28 cellular contexts compared by ENCODE assay signal in the genomic region with DNA sequence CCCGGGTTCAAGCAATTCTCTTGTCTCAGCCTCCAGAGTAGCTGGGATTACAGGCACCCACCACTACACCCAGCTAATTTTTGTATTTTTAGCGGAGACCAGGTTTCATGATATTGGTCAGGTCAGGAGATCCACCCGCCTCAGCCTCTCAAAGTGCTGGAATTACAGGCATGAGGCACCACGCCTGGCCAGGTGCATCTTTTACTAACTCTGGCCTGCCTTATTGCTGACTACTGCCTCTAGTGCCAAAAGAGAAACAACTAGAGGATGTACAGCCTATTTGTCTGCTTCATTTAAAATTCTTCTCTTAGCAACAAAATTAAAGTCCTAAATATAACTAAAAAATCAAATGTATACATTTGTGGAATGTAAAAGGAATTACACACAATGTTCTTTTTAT.
A peak's percentile ranks its signal among the peaks of the same experiment; 100 is the strongest.
DNase-seq lines count a peak whose midpoint lies in the region; ATAC-seq and TF ChIP-seq lines count a peak whose summit lies in the region.
"Had no signal": no experiment of that assay in that cellular context is flagged by ENCODE, and none has a peak within 500 bp of the region (broad histone marks: within the 10 kb centered on the region; RNA-seq: fewer than 3 reads in every experiment).

No MANE protein-coding gene starts in this region.

- TF ChIP-seq RAD21 in SK-N-SH (IDR thresholded peaks at IDR 0.05; ENCODE audit: low read length), result no peak

- H3K79me2 ChIP-seq in SK-N-SH (ENCODE audit: insufficient read depth), result peaks cover 57% of the 10 kb centered on the region
- H3K79me2 ChIP-seq in OCI-LY1 (ENCODE audit: insufficient read depth, low read length), result no peaks in the 10 kb centered on the region
- no peaks in the 10 kb centered on the region for H3K79me2 ChIP-seq in trophoblast cell (ENCODE audit: control insufficient read depth, insufficient read depth, low read length, poor library complexity)

- H3F3A ChIP-seq in SK-N-SH (replicated peaks; ENCODE audit: insufficient read depth), result peaks cover 4% of the 10 kb centered on the region
- H3F3A ChIP-seq in OCI-LY1 (ENCODE audit: insufficient read depth, low read length), result no peaks in the 10 kb centered on the region

- H3K4me1 ChIP-seq in SK-N-SH (ENCODE audit: control insufficient read depth in 1 of 2, insufficient read depth in 2 of 2, low read depth in 1 of 2, low read length in 1 of 2) (peaks cover 3 to 7% of the 10 kb centered on the region in 2 experiments; a peak in 3 of 4 replicates), OCI-LY1 (ENCODE audit: insufficient read depth, low read length, severe bottlenecking) (no peaks in the 10 kb centered on the region), trophoblast cell (ENCODE audit: control insufficient read depth in 1 of 2, insufficient read depth in 2 of 2, low read length in 2 of 2) (no peaks in the 10 kb centered on the region)

- DNase-seq in SK-N-SH (no peak), chondrocyte (ENCODE audit: low spot score) (no peak), trophoblast cell (peak; percentile 14 to 49), NCI-H1436 treated with DMSO at 0.1 percent for 48 hours (lab: John Stamatoyannopoulos, UW) (no peak), CD14-positive monocyte (ENCODE audit: low spot score) (no peak), brain microvascular endothelial cell (no peak)
- DNase-seq: activated CD4-positive, alpha-beta T cell treated with anti-CD3 and anti-CD28 coated beads, Interleukin-2, amount 10 ng/mL, durations not matched to agents 7 days and 5 days; activated gamma-delta T cell; activated T-cell treated with anti-CD3 and anti-CD28 coated beads, Interleukin-2, amount 50 U/mL, for 24 hours; AML-193; CD8-positive, alpha-beta T cell; central memory CD4-positive, alpha-beta T cell; DMS153; GF-D8; kidney; lower lobe of right lung; MV-4-11; NCI-H146; NCI-H524; retina had no signal

- in situ Hi-C loops in brain microvascular endothelial cell (cut with HindIII; ENCODE audit: low pct_ligation_motif_present, low sequenced_read_pairs), result no loop called here

- H4K20me1 ChIP-seq in SK-N-SH (ENCODE audit: insufficient read depth) (no peaks in the 10 kb centered on the region; the same call in 1 of the 2 replicates), OCI-LY1 (ENCODE audit: insufficient read depth, low read length) (no peaks in the 10 kb centered on the region)

- intact Hi-C loops in CD14-positive monocyte (cut with micrococcal nuclease), result no loop called here

- H3K9me3 ChIP-seq in SK-N-SH, result no peaks in the 10 kb centered on the region
- H3K9me3 ChIP-seq in OCI-LY1 (ENCODE audit: low read length), result no peaks in the 10 kb centered on the region
- no peaks in the 10 kb centered on the region for H3K9me3 ChIP-seq in trophoblast cell (ENCODE audit: insufficient read depth, low read depth, low read length)
- H3K9me3 ChIP-seq: HAP-1, lower lobe of right lung, tibial nerve had no signal

- no peak overlapping the region for H2BK120ac ChIP-seq in trophoblast cell (ENCODE audit: insufficient read depth, low read length, poor library complexity)

- H3K27me3 ChIP-seq in SK-N-SH (ENCODE audit: insufficient read depth) (no peaks in the 10 kb centered on the region), OCI-LY1 (ENCODE audit: insufficient read depth, low read length) (no peaks in the 10 kb centered on the region), trophoblast cell (ENCODE audit: insufficient read depth, low read length) (no peaks in the 10 kb centered on the region), brain microvascular endothelial cell (replicated peaks) (no peaks in the 10 kb centered on the region)
- H3K27me3 ChIP-seq: tibial nerve had no signal

- peak; percentile 58; the same call in 2 of the 3 replicates for ATAC-seq in SK-N-SH treated with all-trans-retinoic acid at 6 μM for 48 hours
- ATAC-seq: CD8-positive, alpha-beta T cell; lower lobe of right lung; natural killer cell treated with Interleukin-12 subunit alpha and Interleukin-12 subunit beta and Interleukin-15 and Interleukin-18, amount 100 ng/mL, for 72 hours had no signal

- no peak overlapping the region for H2AK5ac ChIP-seq in trophoblast cell (ENCODE audit: low read length)

- no peak overlapping the region for H3K4ac ChIP-seq in trophoblast cell (ENCODE audit: low read depth, low read length)

- POLR2A ChIA-PET in SK-N-SH (lab: Yijun Ruan, JAX), result no interaction called here

- no peak overlapping the region for H2BK12ac ChIP-seq in trophoblast cell (ENCODE audit: low read length)

- no peak overlapping the region for H3K9ac ChIP-seq in SK-N-SH
- no peak overlapping the region for H3K9ac ChIP-seq in OCI-LY1 (ENCODE audit: low read length)
- no peak overlapping the region for H3K9ac ChIP-seq in trophoblast cell (ENCODE audit: low read length)
- H3K9ac ChIP-seq: KMS-11 had no signal

- no peak overlapping the region for H3K23ac ChIP-seq in trophoblast cell (ENCODE audit: low read length)

- WGBS in SK-N-SH (ENCODE audit: low lambda C conversion rate), result 100% methylated on average over 4 of the region's 4 CpGs
- WGBS in trophoblast cell (ENCODE audit: extremely low coverage, insufficient coverage, insufficient read length), result no CpG with 5 or more reads among the region's 4 CpGs

- H4K12ac ChIP-seq in trophoblast cell (ENCODE audit: low read depth, low read length), result no peak overlapping the region

- H3K9me2 ChIP-seq in SK-N-SH, result no peaks in the 10 kb centered on the region
- no peaks in the 10 kb centered on the region for H3K9me2 ChIP-seq in OCI-LY1 (ENCODE audit: low read depth, low read length)

- TF ChIP-seq CTCF in SK-N-SH (IDR thresholded peaks at IDR 0.05) (no peak; the same call in 1 of the 2 replicates), OCI-LY1 (IDR thresholded peaks at IDR 0.05; ENCODE audit: low read length) (peak; percentile 24; the same call in 1 of the 2 replicates), chondrocyte (IDR thresholded peaks at IDR 0.05) (peak; percentile 29), CD14-positive monocyte (IDR thresholded peaks at IDR 0.05) (no peak), brain microvascular endothelial cell (IDR thresholded peaks at IDR 0.05; ENCODE audit: low read depth, low read length, missing control alignments) (no peak)

- no peak overlapping the region for H4K8ac ChIP-seq in trophoblast cell (ENCODE audit: low read depth, low read length)

- H3K27me3 Mint-ChIP-seq in chondrocyte (ENCODE audit: low read depth), result no peaks in the 10 kb centered on the region
- H3K27me3 Mint-ChIP-seq in CD14-positive monocyte (ENCODE audit: low read depth in 3 of 3), result peaks cover 0 to 2% (median 1%) of the 10 kb centered on the region in 3 donors
- H3K27me3 Mint-ChIP-seq: activated CD4-positive, alpha-beta T cell treated with anti-CD3 and anti-CD28 coated beads, Interleukin-2, amount 10 ng/mL, durations not matched to agents 7 days and 5 days; activated T-cell treated with anti-CD3 and anti-CD28 coated beads, Interleukin-2, amount 50 U/mL, for 24 hours; natural killer cell treated with Interleukin-12 subunit alpha and Interleukin-12 subunit beta and Interleukin-15 and Interleukin-18, amount 100 ng/mL, for 72 hours had no signal

- CTCF ChIA-PET in SK-N-SH (lab: Yijun Ruan, JAX), result interaction anchor here (0.9 kb wide), 1 partner anchor 10 kb away, joined by 3 read pairs; no protein-coding TSS in a partner anchor

- no peak for TF ChIP-seq EP300 in SK-N-SH (IDR thresholded peaks at IDR 0.05; ENCODE audit: borderline replicate concordance in 1 of 2, low read depth in 1 of 2, low read length in 1 of 2)

- H3K27ac Mint-ChIP-seq in chondrocyte (ENCODE audit: unreplicated experiment), result peak overlapping the region; percentile 2
- H3K27ac Mint-ChIP-seq in CD14-positive monocyte, result no peak overlapping the region
- H3K27ac Mint-ChIP-seq: activated CD4-positive, alpha-beta T cell treated with anti-CD3 and anti-CD28 coated beads, Interleukin-2, amount 10 ng/mL, durations not matched to agents 7 days and 5 days; activated T-cell treated with anti-CD3 and anti-CD28 coated beads, Interleukin-2, amount 50 U/mL, for 24 hours; CD8-positive, alpha-beta T cell; natural killer cell treated with Interleukin-12 subunit alpha and Interleukin-12 subunit beta and Interleukin-15 and Interleukin-18, amount 100 ng/mL, for 72 hours; T-helper 2 cell treated with Interferon-gamma antibody and Interleukin-4, amounts not matched to agents 5 μg/mL and 100 μg/mL, for 36 hours had no signal

- H3K4me3 ChIP-seq in SK-N-SH (ENCODE audit: low read depth in 2 of 2, low read length in 1 of 2) (no peak overlapping the region), OCI-LY1 (ENCODE audit: low read depth, low read length, poor library complexity, severe bottlenecking) (no peak overlapping the region), trophoblast cell (ENCODE audit: low read depth, low read length) (no peak overlapping the region), brain microvascular endothelial cell (ENCODE audit: low read depth, low read length) (no peak overlapping the region)
- H3K4me3 ChIP-seq: HAP-1, lower lobe of right lung, SK-N-MC, tibial nerve had no signal

- H3K27ac ChIP-seq in SK-N-SH (ENCODE audit: low read depth in 2 of 2, low read length in 1 of 2) (no peak overlapping the region), OCI-LY1 (ENCODE audit: low read depth, low read length, poor library complexity, severe bottlenecking) (no peak overlapping the region), trophoblast cell (ENCODE audit: low read depth, low read length) (no peak overlapping the region), brain microvascular endothelial cell (no peak overlapping the region)
- H3K27ac ChIP-seq: KMS-11, lower lobe of right lung, SK-N-MC, tibial nerve had no signal

- no peak overlapping the region for H3K18ac ChIP-seq in trophoblast cell (ENCODE audit: low read length)

- H3K9me3 Mint-ChIP-seq in chondrocyte (ENCODE audit: low read depth) (no peaks in the 10 kb centered on the region), CD14-positive monocyte (peaks cover 0 to 4% (median 0%) of the 10 kb centered on the region in 7 donors)
- H3K9me3 Mint-ChIP-seq: activated CD4-positive, alpha-beta T cell treated with anti-CD3 and anti-CD28 coated beads, Interleukin-2, amount 10 ng/mL, durations not matched to agents 7 days and 5 days; activated T-cell treated with anti-CD3 and anti-CD28 coated beads, Interleukin-2, amount 50 U/mL, for 24 hours; CD8-positive, alpha-beta T cell; natural killer cell treated with Interleukin-12 subunit alpha and Interleukin-12 subunit beta and Interleukin-15 and Interleukin-18, amount 100 ng/mL, for 72 hours; T-helper 2 cell treated with Interferon-gamma antibody and Interleukin-4, amounts not matched to agents 5 μg/mL and 100 μg/mL, for 36 hours had no signal

- H3K4me3 Mint-ChIP-seq in chondrocyte (ENCODE audit: unreplicated experiment) (no peak overlapping the region), CD14-positive monocyte (no peak overlapping the region)
- H3K4me3 Mint-ChIP-seq: activated CD4-positive, alpha-beta T cell treated with anti-CD3 and anti-CD28 coated beads, Interleukin-2, amount 10 ng/mL, durations not matched to agents 7 days and 5 days; activated T-cell treated with anti-CD3 and anti-CD28 coated beads, Interleukin-2, amount 50 U/mL, for 24 hours; CD8-positive, alpha-beta T cell; natural killer cell treated with Interleukin-12 subunit alpha and Interleukin-12 subunit beta and Interleukin-15 and Interleukin-18, amount 100 ng/mL, for 72 hours; T-helper 2 cell treated with Interferon-gamma antibody and Interleukin-4, amounts not matched to agents 5 μg/mL and 100 μg/mL, for 36 hours had no signal

- no peak overlapping the region for H3K14ac ChIP-seq in trophoblast cell (ENCODE audit: low read length)

- H2AFZ ChIP-seq in SK-N-SH (ENCODE audit: low read depth) (no peak overlapping the region), OCI-LY1 (ENCODE audit: low read length) (no peak overlapping the region), trophoblast cell (ENCODE audit: insufficient read depth, low read length, poor library complexity) (no peak overlapping the region)

- no peak overlapping the region for H2BK5ac ChIP-seq in trophoblast cell (ENCODE audit: low read depth, low read length, poor library complexity)

- H3K36me3 Mint-ChIP-seq in chondrocyte (ENCODE audit: low read depth), result peaks cover 2% of the 10 kb centered on the region
- peaks cover 5 to 13% of the 10 kb centered on the region in 2 donors for H3K36me3 Mint-ChIP-seq in CD14-positive monocyte
- H3K36me3 Mint-ChIP-seq: CD8-positive, alpha-beta T cell; natural killer cell treated with Interleukin-12 subunit alpha and Interleukin-12 subunit beta and Interleukin-15 and Interleukin-18, amount 100 ng/mL, for 72 hours had no signal

- H3K4me1 Mint-ChIP-seq in chondrocyte (ENCODE audit: low read depth), result peaks cover 45% of the 10 kb centered on the region
- no peaks in the 10 kb centered on the region for H3K4me1 Mint-ChIP-seq in CD14-positive monocyte
- H3K4me1 Mint-ChIP-seq: activated CD4-positive, alpha-beta T cell treated with anti-CD3 and anti-CD28 coated beads, Interleukin-2, amount 10 ng/mL, durations not matched to agents 7 days and 5 days had no signal

- peaks cover 0 to 11% of the 10 kb centered on the region in 2 experiments for H3K36me3 ChIP-seq in SK-N-SH (replicated peaks in 1 of 2; ENCODE audit: control insufficient read depth in 1 of 2, insufficient read depth in 2 of 2, low read length in 1 of 2)
- H3K36me3 ChIP-seq in OCI-LY1 (ENCODE audit: insufficient read depth, low read length), result no peaks in the 10 kb centered on the region
- H3K36me3 ChIP-seq in trophoblast cell (ENCODE audit: control insufficient read depth in 1 of 2, insufficient read depth in 2 of 2, low read length in 2 of 2), result peaks cover 5 to 8% of the 10 kb centered on the region in 2 experiments
- no peaks in the 10 kb centered on the region for H3K36me3 ChIP-seq in brain microvascular endothelial cell (replicated peaks)
- H3K36me3 ChIP-seq: HAP-1 had no signal

- no peaks in the 10 kb centered on the region for H3K79me1 ChIP-seq in trophoblast cell (ENCODE audit: low read length)

- no peak overlapping the region for H4K91ac ChIP-seq in trophoblast cell (ENCODE audit: low read depth, low read length)

- H3K4me2 ChIP-seq in SK-N-SH (no peak overlapping the region), OCI-LY1 (ENCODE audit: low read length) (no peak overlapping the region), trophoblast cell (ENCODE audit: low read length) (no peak overlapping the region)
- H3K4me2 ChIP-seq: KMS-11 had no signal

Comparison
In these comparisons a context has a peak if more than half of its experiments do, and no peak if none do; other contexts are left out.
1. DNase-seq: peak in trophoblast cell (2 of 2); none in SK-N-SH (single experiment), chondrocyte (single experiment), NCI-H1436 treated with DMSO at 0.1 percent for 48 hours (single experiment), CD14-positive monocyte (single experiment) and brain microvascular endothelial cell (single experiment).
2. CTCF ChIP-seq: peak in OCI-LY1 (single experiment) and chondrocyte (single experiment); none in SK-N-SH (single experiment), CD14-positive monocyte (single experiment) and brain microvascular endothelial cell (single experiment).